In genomic region chr11:9941991-9942390, GRCh38 we compare ENCODE assay signal across 22 cellular contexts.
"Had no signal": no experiment of that assay in that cellular context is flagged by ENCODE, and none has a peak within 500 bp of the region (broad histone marks: within the 10 kb centered on the region; RNA-seq: fewer than 3 reads in every experiment).

No MANE protein-coding gene starts in this region.

- H3K36me3 ChIP-seq: prostate gland, right atrium auricular region, transverse colon had no signal

- H3K9me3 ChIP-seq: mucosa of descending colon, prostate gland, right atrium auricular region had no signal

- H3K27ac ChIP-seq: hepatocyte, prostate gland, right atrium auricular region, transverse colon had no signal

- DNase-seq: activated CD4-positive, alpha-beta T cell treated with anti-CD3 and anti-CD28 coated beads, Interleukin-2, amount 50 U/mL, for 1 hour; activated CD8-positive, alpha-beta memory T cell treated with anti-CD3 and anti-CD28 coated beads for 24 hours; activated CD8-positive, alpha-beta memory T cell treated with anti-CD3 and anti-CD28 coated beads, Interleukin-2, amount 50 U/mL, for 48 hours; activated gamma-delta T cell; activated T-cell treated with anti-CD3 and anti-CD28 coated beads, Interleukin-2, amount 50 U/mL, for 48 hours; caudate nucleus; effector memory CD8-positive, alpha-beta T cell; foreskin fibroblast; mucosa of descending colon; naive B cell; stimulated activated CD4-positive, alpha-beta T cell treated with anti-CD3 and anti-CD28 coated beads, Interleukin-12 subunit alpha, Interleukin-12 subunit beta, amount 100 ng/mL, for 4 hours; stimulated activated CD4-positive, alpha-beta T cell treated with anti-CD3 and anti-CD28 coated beads, Interleukin-1b, Interleukin-23, amount 100 ng/mL, for 48 hours; stimulated activated naive CD8-positive, alpha-beta T cell treated with anti-CD3 and anti-CD28 coated beads, Interleukin-15, Interleukin-2, amounts not matched to agents 100 U/mL and 50 U/mL, for 24 hours; substantia nigra; transverse colon had no signal

- H3K4me1 Mint-ChIP-seq: memory B cell, naive B cell, neural crest cell had no signal

- H3K27me3 Mint-ChIP-seq: effector memory CD8-positive, alpha-beta T cell; memory B cell; naive B cell had no signal

- H3K27me3 ChIP-seq: hepatocyte, right atrium auricular region, transverse colon had no signal

- H3K27ac Mint-ChIP-seq: activated naive CD4-positive, alpha-beta T cell treated with anti-CD3 and anti-CD28 coated beads, Interleukin-2, amount 50 U/mL, for 72 hours; effector memory CD8-positive, alpha-beta T cell had no signal

- H3K4me1 ChIP-seq: prostate gland, right atrium auricular region, transverse colon had no signal

- ATAC-seq: activated CD4-positive, CD25-positive, alpha-beta regulatory T cell treated with anti-CD3 and anti-CD28 coated beads, Interleukin-2, amount 50 U/mL, for 24 hours; activated naive CD4-positive, alpha-beta T cell treated with anti-CD3 and anti-CD28 coated beads, Interleukin-2, amount 50 U/mL, for 72 hours; effector memory CD8-positive, alpha-beta T cell; mucosa of descending colon; stimulated activated naive CD8-positive, alpha-beta T cell treated with anti-CD3 and anti-CD28 coated beads, Interleukin-15, Interleukin-2, amounts not matched to agents 100 U/mL and 50 U/mL, for 24 hours had no signal

- H3K9me3 Mint-ChIP-seq: effector memory CD8-positive, alpha-beta T cell had no signal

- H3K4me3 Mint-ChIP-seq: effector memory CD8-positive, alpha-beta T cell; memory B cell; naive B cell; neural crest cell had no signal

- H3K4me3 ChIP-seq: hepatocyte, mucosa of descending colon, prostate gland, right atrium auricular region, transverse colon had no signal
